In the genomic region with DNA sequence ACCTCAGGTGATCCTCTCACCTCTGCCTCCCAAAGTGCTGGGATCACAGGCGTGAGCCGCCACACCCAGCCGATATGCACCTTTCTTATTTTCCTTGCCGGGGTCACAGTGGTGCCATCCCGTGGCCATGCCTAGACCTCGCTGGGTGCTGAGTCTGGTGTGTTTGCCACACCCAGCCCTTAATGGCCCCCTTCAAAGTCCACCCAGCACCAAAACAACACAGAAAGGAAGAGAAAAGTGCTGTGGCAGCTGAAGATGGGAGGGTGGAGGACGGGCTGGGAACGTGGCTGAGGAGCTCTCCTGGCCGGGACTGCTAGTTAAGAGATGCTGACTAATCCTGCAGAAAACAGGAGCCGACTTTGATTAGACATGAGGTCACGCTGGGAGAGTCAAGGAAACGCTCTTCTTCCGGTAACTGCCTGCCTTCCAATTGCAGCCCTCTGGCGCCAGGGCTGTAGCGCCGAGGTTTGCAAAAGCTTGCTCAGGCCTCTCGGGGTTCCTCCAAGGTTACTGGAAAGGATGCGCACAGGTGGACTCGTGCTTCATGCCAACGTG, we compare ENCODE assay signal across 1 cellular context.
TF ChIP-seq lines count a peak whose summit lies in the region.

No MANE protein-coding gene starts in this region.

TF ChIP-seq in K562, 482 proteins besides CTCF, POLR2A, EP300 and RAD21 (continued from another document):
- TF ChIP-seq, protein P1, sequence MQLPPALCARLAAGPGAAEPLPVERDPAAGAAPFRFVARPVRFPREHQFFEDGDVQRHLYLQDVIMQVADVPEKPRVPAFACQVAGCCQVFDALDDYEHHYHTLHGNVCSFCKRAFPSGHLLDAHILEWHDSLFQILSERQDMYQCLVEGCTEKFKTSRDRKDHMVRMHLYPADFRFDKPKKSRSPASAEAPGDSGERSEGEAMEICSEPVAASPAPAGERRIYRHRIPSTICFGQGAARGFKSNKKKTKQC (CRISPR knock-in tag; IDR thresholded peaks at IDR 0.05) = 0 out of 2 replicates have a peak, but pooled peaks have one; percentile 33
- TF ChIP-seq ZC3H8 (IDR thresholded peaks at IDR 0.05) (no peak), CTBP1 (IDR thresholded peaks at IDR 0.05; ENCODE audit: borderline replicate concordance) (peak; percentile 81), MAFG (tag; conservative IDR thresholded peaks at IDR 0.05) (peak; percentile 54), LCOR (CRISPR knock-in tag; IDR thresholded peaks at IDR 0.05) (no peak), NFE2 (IDR thresholded peaks at IDR 0.05; ENCODE audit: low read depth) (peak; percentile 75), ZNF445 (CRISPR knock-in tag; IDR thresholded peaks at IDR 0.05; ENCODE audit: low read depth) (no peak), BCL6 (CRISPR knock-in tag; IDR thresholded peaks at IDR 0.05) (no peak), MTA3 (IDR thresholded peaks at IDR 0.05; ENCODE audit: borderline replicate concordance) (0 out of 2 replicates have a peak, but pooled peaks have one; percentile 12), JUN (IDR thresholded peaks at IDR 0.05; ENCODE audit: borderline replicate concordance, low read depth, low read length) (peak; percentile 66; the same call in 1 of the 2 replicates), JUN (CRISPR knock-in tag; IDR thresholded peaks at IDR 0.05; ENCODE audit: borderline replicate concordance) (no peak), ZNF583 (CRISPR knock-in tag; IDR thresholded peaks at IDR 0.05) (no peak), HDAC2 (IDR thresholded peaks at IDR 0.05) (peak; percentile 54; the same call in 1 of the 2 replicates)
- TF ChIP-seq, protein P2, sequence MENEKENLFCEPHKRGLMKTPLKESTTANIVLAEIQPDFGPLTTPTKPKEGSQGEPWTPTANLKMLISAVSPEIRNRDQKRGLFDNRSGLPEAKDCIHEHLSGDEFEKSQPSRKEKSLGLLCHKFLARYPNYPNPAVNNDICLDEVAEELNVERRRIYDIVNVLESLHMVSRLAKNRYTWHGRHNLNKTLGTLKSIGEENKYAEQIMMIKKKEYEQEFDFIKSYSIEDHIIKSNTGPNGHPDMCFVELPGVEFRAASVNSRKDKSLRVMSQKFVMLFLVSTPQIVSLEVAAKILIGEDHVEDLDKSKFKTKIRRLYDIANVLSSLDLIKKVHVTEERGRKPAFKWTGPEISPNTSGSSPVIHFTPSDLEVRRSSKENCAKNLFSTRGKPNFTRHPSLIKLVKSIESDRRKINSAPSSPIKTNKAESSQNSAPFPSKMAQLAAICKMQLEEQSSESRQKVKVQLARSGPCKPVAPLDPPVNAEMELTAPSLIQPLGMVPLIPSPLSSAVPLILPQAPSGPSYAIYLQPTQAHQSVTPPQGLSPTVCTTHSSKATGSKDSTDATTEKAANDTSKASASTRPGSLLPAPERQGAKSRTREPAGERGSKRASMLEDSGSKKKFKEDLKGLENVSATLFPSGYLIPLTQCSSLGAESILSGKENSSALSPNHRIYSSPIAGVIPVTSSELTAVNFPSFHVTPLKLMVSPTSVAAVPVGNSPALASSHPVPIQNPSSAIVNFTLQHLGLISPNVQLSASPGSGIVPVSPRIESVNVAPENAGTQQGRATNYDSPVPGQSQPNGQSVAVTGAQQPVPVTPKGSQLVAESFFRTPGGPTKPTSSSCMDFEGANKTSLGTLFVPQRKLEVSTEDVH (IDR thresholded peaks at IDR 0.05; ENCODE audit: low read depth, partially characterized antibody) = peak; percentile 10
- TF ChIP-seq, protein P3, sequence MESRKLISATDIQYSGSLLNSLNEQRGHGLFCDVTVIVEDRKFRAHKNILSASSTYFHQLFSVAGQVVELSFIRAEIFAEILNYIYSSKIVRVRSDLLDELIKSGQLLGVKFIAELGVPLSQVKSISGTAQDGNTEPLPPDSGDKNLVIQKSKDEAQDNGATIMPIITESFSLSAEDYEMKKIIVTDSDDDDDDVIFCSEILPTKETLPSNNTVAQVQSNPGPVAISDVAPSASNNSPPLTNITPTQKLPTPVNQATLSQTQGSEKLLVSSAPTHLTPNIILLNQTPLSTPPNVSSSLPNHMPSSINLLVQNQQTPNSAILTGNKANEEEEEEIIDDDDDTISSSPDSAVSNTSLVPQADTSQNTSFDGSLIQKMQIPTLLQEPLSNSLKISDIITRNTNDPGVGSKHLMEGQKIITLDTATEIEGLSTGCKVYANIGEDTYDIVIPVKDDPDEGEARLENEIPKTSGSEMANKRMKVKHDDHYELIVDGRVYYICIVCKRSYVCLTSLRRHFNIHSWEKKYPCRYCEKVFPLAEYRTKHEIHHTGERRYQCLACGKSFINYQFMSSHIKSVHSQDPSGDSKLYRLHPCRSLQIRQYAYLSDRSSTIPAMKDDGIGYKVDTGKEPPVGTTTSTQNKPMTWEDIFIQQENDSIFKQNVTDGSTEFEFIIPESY (CRISPR knock-in tag; IDR thresholded peaks at IDR 0.05) = no peak
- TF ChIP-seq, protein P4, sequence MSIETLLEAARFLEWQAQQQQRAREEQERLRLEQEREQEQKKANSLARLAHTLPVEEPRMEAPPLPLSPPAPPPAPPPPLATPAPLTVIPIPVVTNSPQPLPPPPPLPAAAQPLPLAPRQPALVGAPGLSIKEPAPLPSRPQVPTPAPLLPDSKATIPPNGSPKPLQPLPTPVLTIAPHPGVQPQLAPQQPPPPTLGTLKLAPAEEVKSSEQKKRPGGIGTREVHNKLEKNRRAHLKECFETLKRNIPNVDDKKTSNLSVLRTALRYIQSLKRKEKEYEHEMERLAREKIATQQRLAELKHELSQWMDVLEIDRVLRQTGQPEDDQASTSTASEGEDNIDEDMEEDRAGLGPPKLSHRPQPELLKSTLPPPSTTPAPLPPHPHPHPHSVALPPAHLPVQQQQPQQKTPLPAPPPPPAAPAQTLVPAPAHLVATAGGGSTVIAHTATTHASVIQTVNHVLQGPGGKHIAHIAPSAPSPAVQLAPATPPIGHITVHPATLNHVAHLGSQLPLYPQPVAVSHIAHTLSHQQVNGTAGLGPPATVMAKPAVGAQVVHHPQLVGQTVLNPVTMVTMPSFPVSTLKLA (conservative IDR thresholded peaks at IDR 0.05) = peak in 1 of 2 experiments; percentile 73; a peak in 3 of 4 replicates
- TF ChIP-seq, protein P5, sequence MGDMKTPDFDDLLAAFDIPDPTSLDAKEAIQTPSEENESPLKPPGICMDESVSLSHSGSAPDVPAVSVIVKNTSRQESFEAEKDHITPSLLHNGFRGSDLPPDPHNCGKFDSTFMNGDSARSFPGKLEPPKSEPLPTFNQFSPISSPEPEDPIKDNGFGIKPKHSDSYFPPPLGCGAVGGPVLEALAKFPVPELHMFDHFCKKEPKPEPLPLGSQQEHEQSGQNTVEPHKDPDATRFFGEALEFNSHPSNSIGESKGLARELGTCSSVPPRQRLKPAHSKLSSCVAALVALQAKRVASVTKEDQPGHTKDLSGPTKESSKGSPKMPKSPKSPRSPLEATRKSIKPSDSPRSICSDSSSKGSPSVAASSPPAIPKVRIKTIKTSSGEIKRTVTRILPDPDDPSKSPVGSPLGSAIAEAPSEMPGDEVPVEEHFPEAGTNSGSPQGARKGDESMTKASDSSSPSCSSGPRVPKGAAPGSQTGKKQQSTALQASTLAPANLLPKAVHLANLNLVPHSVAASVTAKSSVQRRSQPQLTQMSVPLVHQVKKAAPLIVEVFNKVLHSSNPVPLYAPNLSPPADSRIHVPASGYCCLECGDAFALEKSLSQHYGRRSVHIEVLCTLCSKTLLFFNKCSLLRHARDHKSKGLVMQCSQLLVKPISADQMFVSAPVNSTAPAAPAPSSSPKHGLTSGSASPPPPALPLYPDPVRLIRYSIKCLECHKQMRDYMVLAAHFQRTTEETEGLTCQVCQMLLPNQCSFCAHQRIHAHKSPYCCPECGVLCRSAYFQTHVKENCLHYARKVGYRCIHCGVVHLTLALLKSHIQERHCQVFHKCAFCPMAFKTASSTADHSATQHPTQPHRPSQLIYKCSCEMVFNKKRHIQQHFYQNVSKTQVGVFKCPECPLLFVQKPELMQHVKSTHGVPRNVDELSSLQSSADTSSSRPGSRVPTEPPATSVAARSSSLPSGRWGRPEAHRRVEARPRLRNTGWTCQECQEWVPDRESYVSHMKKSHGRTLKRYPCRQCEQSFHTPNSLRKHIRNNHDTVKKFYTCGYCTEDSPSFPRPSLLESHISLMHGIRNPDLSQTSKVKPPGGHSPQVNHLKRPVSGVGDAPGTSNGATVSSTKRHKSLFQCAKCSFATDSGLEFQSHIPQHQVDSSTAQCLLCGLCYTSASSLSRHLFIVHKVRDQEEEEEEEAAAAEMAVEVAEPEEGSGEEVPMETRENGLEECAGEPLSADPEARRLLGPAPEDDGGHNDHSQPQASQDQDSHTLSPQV (IDR thresholded peaks at IDR 0.05) = peak; percentile 58
- TF ChIP-seq, protein P6, sequence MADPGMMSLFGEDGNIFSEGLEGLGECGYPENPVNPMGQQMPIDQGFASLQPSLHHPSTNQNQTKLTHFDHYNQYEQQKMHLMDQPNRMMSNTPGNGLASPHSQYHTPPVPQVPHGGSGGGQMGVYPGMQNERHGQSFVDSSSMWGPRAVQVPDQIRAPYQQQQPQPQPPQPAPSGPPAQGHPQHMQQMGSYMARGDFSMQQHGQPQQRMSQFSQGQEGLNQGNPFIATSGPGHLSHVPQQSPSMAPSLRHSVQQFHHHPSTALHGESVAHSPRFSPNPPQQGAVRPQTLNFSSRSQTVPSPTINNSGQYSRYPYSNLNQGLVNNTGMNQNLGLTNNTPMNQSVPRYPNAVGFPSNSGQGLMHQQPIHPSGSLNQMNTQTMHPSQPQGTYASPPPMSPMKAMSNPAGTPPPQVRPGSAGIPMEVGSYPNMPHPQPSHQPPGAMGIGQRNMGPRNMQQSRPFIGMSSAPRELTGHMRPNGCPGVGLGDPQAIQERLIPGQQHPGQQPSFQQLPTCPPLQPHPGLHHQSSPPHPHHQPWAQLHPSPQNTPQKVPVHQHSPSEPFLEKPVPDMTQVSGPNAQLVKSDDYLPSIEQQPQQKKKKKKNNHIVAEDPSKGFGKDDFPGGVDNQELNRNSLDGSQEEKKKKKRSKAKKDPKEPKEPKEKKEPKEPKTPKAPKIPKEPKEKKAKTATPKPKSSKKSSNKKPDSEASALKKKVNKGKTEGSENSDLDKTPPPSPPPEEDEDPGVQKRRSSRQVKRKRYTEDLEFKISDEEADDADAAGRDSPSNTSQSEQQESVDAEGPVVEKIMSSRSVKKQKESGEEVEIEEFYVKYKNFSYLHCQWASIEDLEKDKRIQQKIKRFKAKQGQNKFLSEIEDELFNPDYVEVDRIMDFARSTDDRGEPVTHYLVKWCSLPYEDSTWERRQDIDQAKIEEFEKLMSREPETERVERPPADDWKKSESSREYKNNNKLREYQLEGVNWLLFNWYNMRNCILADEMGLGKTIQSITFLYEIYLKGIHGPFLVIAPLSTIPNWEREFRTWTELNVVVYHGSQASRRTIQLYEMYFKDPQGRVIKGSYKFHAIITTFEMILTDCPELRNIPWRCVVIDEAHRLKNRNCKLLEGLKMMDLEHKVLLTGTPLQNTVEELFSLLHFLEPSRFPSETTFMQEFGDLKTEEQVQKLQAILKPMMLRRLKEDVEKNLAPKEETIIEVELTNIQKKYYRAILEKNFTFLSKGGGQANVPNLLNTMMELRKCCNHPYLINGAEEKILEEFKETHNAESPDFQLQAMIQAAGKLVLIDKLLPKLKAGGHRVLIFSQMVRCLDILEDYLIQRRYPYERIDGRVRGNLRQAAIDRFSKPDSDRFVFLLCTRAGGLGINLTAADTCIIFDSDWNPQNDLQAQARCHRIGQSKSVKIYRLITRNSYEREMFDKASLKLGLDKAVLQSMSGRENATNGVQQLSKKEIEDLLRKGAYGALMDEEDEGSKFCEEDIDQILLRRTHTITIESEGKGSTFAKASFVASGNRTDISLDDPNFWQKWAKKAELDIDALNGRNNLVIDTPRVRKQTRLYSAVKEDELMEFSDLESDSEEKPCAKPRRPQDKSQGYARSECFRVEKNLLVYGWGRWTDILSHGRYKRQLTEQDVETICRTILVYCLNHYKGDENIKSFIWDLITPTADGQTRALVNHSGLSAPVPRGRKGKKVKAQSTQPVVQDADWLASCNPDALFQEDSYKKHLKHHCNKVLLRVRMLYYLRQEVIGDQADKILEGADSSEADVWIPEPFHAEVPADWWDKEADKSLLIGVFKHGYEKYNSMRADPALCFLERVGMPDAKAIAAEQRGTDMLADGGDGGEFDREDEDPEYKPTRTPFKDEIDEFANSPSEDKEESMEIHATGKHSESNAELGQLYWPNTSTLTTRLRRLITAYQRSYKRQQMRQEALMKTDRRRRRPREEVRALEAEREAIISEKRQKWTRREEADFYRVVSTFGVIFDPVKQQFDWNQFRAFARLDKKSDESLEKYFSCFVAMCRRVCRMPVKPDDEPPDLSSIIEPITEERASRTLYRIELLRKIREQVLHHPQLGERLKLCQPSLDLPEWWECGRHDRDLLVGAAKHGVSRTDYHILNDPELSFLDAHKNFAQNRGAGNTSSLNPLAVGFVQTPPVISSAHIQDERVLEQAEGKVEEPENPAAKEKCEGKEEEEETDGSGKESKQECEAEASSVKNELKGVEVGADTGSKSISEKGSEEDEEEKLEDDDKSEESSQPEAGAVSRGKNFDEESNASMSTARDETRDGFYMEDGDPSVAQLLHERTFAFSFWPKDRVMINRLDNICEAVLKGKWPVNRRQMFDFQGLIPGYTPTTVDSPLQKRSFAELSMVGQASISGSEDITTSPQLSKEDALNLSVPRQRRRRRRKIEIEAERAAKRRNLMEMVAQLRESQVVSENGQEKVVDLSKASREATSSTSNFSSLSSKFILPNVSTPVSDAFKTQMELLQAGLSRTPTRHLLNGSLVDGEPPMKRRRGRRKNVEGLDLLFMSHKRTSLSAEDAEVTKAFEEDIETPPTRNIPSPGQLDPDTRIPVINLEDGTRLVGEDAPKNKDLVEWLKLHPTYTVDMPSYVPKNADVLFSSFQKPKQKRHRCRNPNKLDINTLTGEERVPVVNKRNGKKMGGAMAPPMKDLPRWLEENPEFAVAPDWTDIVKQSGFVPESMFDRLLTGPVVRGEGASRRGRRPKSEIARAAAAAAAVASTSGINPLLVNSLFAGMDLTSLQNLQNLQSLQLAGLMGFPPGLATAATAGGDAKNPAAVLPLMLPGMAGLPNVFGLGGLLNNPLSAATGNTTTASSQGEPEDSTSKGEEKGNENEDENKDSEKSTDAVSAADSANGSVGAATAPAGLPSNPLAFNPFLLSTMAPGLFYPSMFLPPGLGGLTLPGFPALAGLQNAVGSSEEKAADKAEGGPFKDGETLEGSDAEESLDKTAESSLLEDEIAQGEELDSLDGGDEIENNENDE (IDR thresholded peaks at IDR 0.05; ENCODE audit: low read depth, low read length) = no peak
